Comparison of ENCODE assay signal across 12 cellular contexts in genomic region chr6:2953098-2953497, GRCh38. TPM values are rescaled to one million over a fixed set of nuclear protein-coding genes. Genes with fewer than 3 reads are reported as not detected.
DNase-seq lines count a peak whose midpoint lies in the region; ATAC-seq and TF ChIP-seq lines count a peak whose summit lies in the region.
"Had no signal": no experiment of that assay in that cellular context is flagged by ENCODE, and none has a peak within 500 bp of the region (broad histone marks: within the 10 kb centered on the region; RNA-seq: fewer than 3 reads in every experiment).

No MANE protein-coding gene starts in this region.

- no peak for DNase-seq in NCI-H1092 (lab: John Stamatoyannopoulos, UW)
- DNase-seq in NCI-H2196 (lab: John Stamatoyannopoulos, UW; ENCODE audit: unreplicated experiment) = no peak
- DNase-seq in AG20443 (ENCODE audit: low spot score) = no peak
- DNase-seq: NCI-H774 had no signal

- H3K27me3 Mint-ChIP-seq in activated T-helper 17 cell treated with anti-CD3 and anti-CD28 coated beads, Interleukin-2, amount 50 U/mL, for 72 hours = no peaks in the 10 kb centered on the region
- H3K27me3 Mint-ChIP-seq: activated naive CD8-positive, alpha-beta T cell treated with anti-CD3 and anti-CD28 coated beads for 36 hours had no signal

- no peaks in the 10 kb centered on the region for H3K79me2 ChIP-seq in DOHH2 (ENCODE audit: control insufficient read depth, low read length)

- H3K27me3 ChIP-seq in DOHH2 (ENCODE audit: control insufficient read depth, low read length) (peaks cover 3% of the 10 kb centered on the region; the same call in 1 of the 2 replicates), iPS-15b (ENCODE audit: control insufficient read depth, insufficient read depth, low read length) (no peaks in the 10 kb centered on the region)
- H3K27me3 ChIP-seq: ovary had no signal

- H3K9me3 ChIP-seq in DOHH2 (ENCODE audit: control insufficient read depth, insufficient read depth, low read length) = no peaks in the 10 kb centered on the region
- no peaks in the 10 kb centered on the region for H3K9me3 ChIP-seq in iPS-15b (ENCODE audit: control insufficient read depth, insufficient read depth, low read length)
- H3K9me3 ChIP-seq: ovary had no signal

- H3K9me2 ChIP-seq in DOHH2 (replicated peaks; ENCODE audit: control insufficient read depth, low read length) = no peaks in the 10 kb centered on the region

- H3K4me1 Mint-ChIP-seq in activated T-helper 17 cell treated with anti-CD3 and anti-CD28 coated beads, Interleukin-2, amount 50 U/mL, for 72 hours = no peaks in the 10 kb centered on the region

- no peaks in the 10 kb centered on the region for H3K9me3 Mint-ChIP-seq in activated T-helper 17 cell treated with anti-CD3 and anti-CD28 coated beads, Interleukin-2, amount 50 U/mL, for 72 hours
- H3K9me3 Mint-ChIP-seq: activated naive CD8-positive, alpha-beta T cell treated with anti-CD3 and anti-CD28 coated beads for 36 hours; CD8-positive, alpha-beta T cell had no signal

- H4K20me1 ChIP-seq in DOHH2 (ENCODE audit: control insufficient read depth, insufficient read depth, low read depth, low read length) = no peaks in the 10 kb centered on the region

- H3F3A ChIP-seq in DOHH2 (ENCODE audit: control insufficient read depth, insufficient read depth) = no peaks in the 10 kb centered on the region

- H3K4me1 ChIP-seq in DOHH2 (ENCODE audit: control insufficient read depth, low read length) (peaks cover 15% of the 10 kb centered on the region), iPS-15b (ENCODE audit: control insufficient read depth, insufficient read depth, low read length) (peaks cover 4% of the 10 kb centered on the region)

- peak overlapping the region; percentile 56 for H3K4me2 ChIP-seq in DOHH2 (ENCODE audit: low read length)

- ATAC-seq in activated T-helper 17 cell treated with anti-CD3 and anti-CD28 coated beads, Interleukin-2, amount 50 U/mL, for 72 hours (replicated peaks) = no peak
- no peak for ATAC-seq in HG02642 (IDR thresholded peaks at IDR 0.05; ENCODE audit: poor library complexity, unreplicated experiment)

- H3K36me3 ChIP-seq in DOHH2 (ENCODE audit: control insufficient read depth, low read length) (no peaks in the 10 kb centered on the region), iPS-15b (ENCODE audit: control insufficient read depth, insufficient read depth, low read length) (peaks cover 2% of the 10 kb centered on the region)
- H3K36me3 ChIP-seq: ovary had no signal

- peak overlapping the region; percentile 87 for H3K27ac Mint-ChIP-seq in activated T-helper 17 cell treated with anti-CD3 and anti-CD28 coated beads, Interleukin-2, amount 50 U/mL, for 72 hours
- H3K27ac Mint-ChIP-seq: activated naive CD8-positive, alpha-beta T cell treated with anti-CD3 and anti-CD28 coated beads for 36 hours had no signal

- H3K4me3 ChIP-seq in DOHH2 (ENCODE audit: low read length) = peak overlapping the region; percentile 47; the same call in 1 of the 2 replicates
- peak overlapping the region; percentile 26 for H3K4me3 ChIP-seq in iPS-15b (ENCODE audit: low read depth, low read length)
- H3K4me3 ChIP-seq in skin epidermis = no peak overlapping the region
- H3K4me3 ChIP-seq: ovary had no signal

- H3K9ac ChIP-seq in iPS-15b (ENCODE audit: low read depth, low read length) = no peak overlapping the region

- TF ChIP-seq CTCF in DOHH2 (IDR thresholded peaks at IDR 0.05; ENCODE audit: low read depth, low read length, poor library complexity, severe bottlenecking) = no peak

- no peaks in the 10 kb centered on the region for H3K36me3 Mint-ChIP-seq in activated T-helper 17 cell treated with anti-CD3 and anti-CD28 coated beads, Interleukin-2, amount 50 U/mL, for 72 hours (ENCODE audit: low read depth)

- H3K27ac ChIP-seq in DOHH2 (ENCODE audit: low read depth, low read length) (no peak overlapping the region), skin epidermis (peak overlapping the region in 12 of 21 experiments; percentile 3 to 68 (median 40))

- peak overlapping the region; percentile 76 for H3K4me3 Mint-ChIP-seq in activated T-helper 17 cell treated with anti-CD3 and anti-CD28 coated beads, Interleukin-2, amount 50 U/mL, for 72 hours
- H3K4me3 Mint-ChIP-seq: activated naive CD8-positive, alpha-beta T cell treated with anti-CD3 and anti-CD28 coated beads for 36 hours had no signal

RNA-seq across cellular contexts. Expression of gene SERPINB6, which starts 18.3 kb away (rescaled TPM):
- total RNA-seq in activated T-helper 17 cell treated with anti-CD3 and anti-CD28 coated beads, Interleukin-2, amount 50 U/mL, for 72 hours = 10 to 100 TPM; 22.1 to 26.0 TPM

RNA-seq across cellular contexts. Expression of gene NQO2, which starts 46.6 kb away (rescaled TPM):
- total RNA-seq in activated T-helper 17 cell treated with anti-CD3 and anti-CD28 coated beads, Interleukin-2, amount 50 U/mL, for 72 hours = 10 to 100 TPM; 25.1 to 29.3 TPM

RNA-seq across cellular contexts. Expression of gene SERPINB9, which starts 50.0 kb away (rescaled TPM):
- 10 to 100 TPM; 11.2 to 66.1 TPM for total RNA-seq in activated T-helper 17 cell treated with anti-CD3 and anti-CD28 coated beads, Interleukin-2, amount 50 U/mL, for 72 hours

Comparison
In these comparisons a context has a peak if more than half of its experiments do, and no peak if none do; other contexts are left out.
1. H3K4me3 ChIP-seq: peak in DOHH2 (single experiment) and iPS-15b (single experiment); none in skin epidermis (0 of 7).